ENCODE assay signal across 24 cellular contexts in the genomic region with DNA sequence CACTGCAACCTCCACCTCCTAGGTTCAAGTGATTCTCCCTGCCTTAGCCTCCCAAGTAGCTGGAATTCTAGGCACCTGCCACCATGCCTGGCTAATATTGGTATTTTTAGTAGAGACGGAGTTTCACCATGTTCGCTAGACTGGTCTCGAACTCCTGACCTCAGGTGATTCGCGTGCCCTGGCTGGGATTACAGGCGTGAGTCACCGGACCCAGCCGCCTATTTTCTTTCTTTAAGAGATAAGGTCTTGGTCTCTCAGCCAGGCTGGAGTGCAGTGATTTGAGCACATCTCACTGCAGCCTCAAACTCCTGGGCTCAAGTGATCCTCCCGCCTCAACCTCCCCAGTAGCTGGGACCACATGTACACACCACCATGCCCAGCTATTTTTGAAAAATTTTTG.
"Had no signal": no experiment of that assay in that cellular context is flagged by ENCODE, and none has a peak within 500 bp of the region (broad histone marks: within the 10 kb centered on the region; RNA-seq: fewer than 3 reads in every experiment).

No MANE protein-coding gene starts in this region.

- H3K4me1 Mint-ChIP-seq: activated T-helper 17 cell treated with anti-CD3 and anti-CD28 coated beads, Interleukin-2, amount 50 U/mL, for 72 hours had no signal

- H3K9me3 ChIP-seq: ovary, right lobe of liver, testis, transverse colon had no signal

- H3K4me3 Mint-ChIP-seq: activated B cell treated with CpG ODN at 0.5 μM for 24 hours; activated CD8-positive, alpha-beta T cell treated with anti-CD3 and anti-CD28 coated beads for 36 hours; activated T-cell treated with anti-CD3 and anti-CD28 coated beads, Interleukin-2, amount 50 U/mL, for 4 hours; activated T-helper 17 cell treated with anti-CD3 and anti-CD28 coated beads, Interleukin-2, amount 50 U/mL, for 72 hours; immature natural killer cell; naive thymus-derived CD4-positive, alpha-beta T cell had no signal

- H3K9me3 Mint-ChIP-seq: activated T-helper 17 cell treated with anti-CD3 and anti-CD28 coated beads, Interleukin-2, amount 50 U/mL, for 72 hours had no signal

- H3K27me3 Mint-ChIP-seq: activated B cell treated with CpG ODN at 0.5 μM for 24 hours; activated CD8-positive, alpha-beta T cell treated with anti-CD3 and anti-CD28 coated beads for 36 hours; activated T-helper 17 cell treated with anti-CD3 and anti-CD28 coated beads, Interleukin-2, amount 50 U/mL, for 72 hours; naive thymus-derived CD4-positive, alpha-beta T cell; progenitor cell of endocrine pancreas had no signal

- DNase-seq: activated B cell treated with CpG ODN at 0.5 μM for 24 hours; activated CD4-positive, alpha-beta T cell treated with anti-CD3 and anti-CD28 coated beads, Interleukin-2, amount 50 U/mL, for 1 hour; activated CD8-positive, alpha-beta T cell treated with anti-CD3 and anti-CD28 coated beads for 36 hours; activated gamma-delta T cell treated with Interleukin-2 at 50 U/mL for 16 hours; activated naive CD4-positive, alpha-beta T cell treated with anti-CD3 and anti-CD28 coated beads, Interleukin-2, amount 50 U/mL, for 16 hours; activated T-cell treated with anti-CD3 and anti-CD28 coated beads, Interleukin-2, amount 50 U/mL, for 4 hours; dorsolateral prefrontal cortex; effector memory CD4-positive, alpha-beta T cell; foreskin fibroblast; heart left ventricle; hypothalamus; immature natural killer cell; midbrain; naive thymus-derived CD4-positive, alpha-beta T cell; ovary; right lobe of liver; stimulated activated CD4-positive, alpha-beta T cell treated with anti-CD3 and anti-CD28 coated beads, Interleukin-12 subunit alpha, Interleukin-12 subunit beta, amount 100 ng/mL, for 4 hours; stimulated activated CD4-positive, alpha-beta T cell treated with anti-CD3 and anti-CD28 coated beads, Interleukin-4, amount 100 ng/mL, for 1 hour; stimulated activated naive CD8-positive, alpha-beta T cell treated with anti-CD3 and anti-CD28 coated beads, Interleukin-15, Interleukin-2, amounts not matched to agents 100 U/mL and 50 U/mL, for 24 hours; testis; transverse colon had no signal

- H3K27me3 ChIP-seq: dorsolateral prefrontal cortex, heart left ventricle, ovary, right lobe of liver, testis, transverse colon had no signal

- ATAC-seq: activated CD8-positive, alpha-beta T cell treated with anti-CD3 and anti-CD28 coated beads for 36 hours; activated T-cell treated with anti-CD3 and anti-CD28 coated beads, Interleukin-2, amount 50 U/mL, for 4 hours; activated T-helper 17 cell treated with anti-CD3 and anti-CD28 coated beads, Interleukin-2, amount 50 U/mL, for 72 hours; heart left ventricle; naive thymus-derived CD4-positive, alpha-beta T cell; right lobe of liver; stimulated activated naive CD8-positive, alpha-beta T cell treated with anti-CD3 and anti-CD28 coated beads, Interleukin-15, Interleukin-2, amounts not matched to agents 100 U/mL and 50 U/mL, for 24 hours had no signal

- H3K27ac Mint-ChIP-seq: activated B cell treated with CpG ODN at 0.5 μM for 24 hours; activated CD8-positive, alpha-beta T cell treated with anti-CD3 and anti-CD28 coated beads for 36 hours; activated T-helper 17 cell treated with anti-CD3 and anti-CD28 coated beads, Interleukin-2, amount 50 U/mL, for 72 hours; immature natural killer cell; naive thymus-derived CD4-positive, alpha-beta T cell; progenitor cell of endocrine pancreas had no signal

- H3K36me3 ChIP-seq: ovary, right lobe of liver, transverse colon had no signal

- H3K4me3 ChIP-seq: coronary artery, dorsolateral prefrontal cortex, heart left ventricle, ovary, right lobe of liver, testis, transverse colon had no signal
